9 cellular contexts compared by ENCODE assay signal in genomic region chr5:88674262-88675158, GRCh38.
A peak's percentile ranks its signal among the peaks of the same experiment; 100 is the strongest.
DNase-seq lines count a peak whose midpoint lies in the region; FAIRE-seq and TF ChIP-seq lines count a peak whose summit lies in the region.
"Had no signal": no experiment of that assay in that cellular context is flagged by ENCODE, and none has a peak within 500 bp of the region (broad histone marks: within the 10 kb centered on the region; RNA-seq: fewer than 3 reads in every experiment).

No MANE protein-coding gene starts in this region.

- H3K4me3 Mint-ChIP-seq in activated naive CD4-positive, alpha-beta T cell treated with anti-CD3 and anti-CD28 coated beads, Interleukin-2, amount 10 ng/mL, durations not matched to agents 7 days and 5 days = peak overlapping the region; percentile 59
- H3K4me3 Mint-ChIP-seq in progenitor cell of endocrine pancreas (ENCODE audit: low read depth) = peak overlapping the region; percentile 68

- FAIRE-seq in D721Med (lab: Jason Lieb, UNC) = no peak
- FAIRE-seq: islet of Langerhans had no signal

- CTCF ChIA-PET in activated naive CD4-positive, alpha-beta T cell treated with anti-CD3 and anti-CD28 coated beads, Interleukin-2, amount 10 ng/mL, durations not matched to agents 7 days and 5 days (lab: Charles Lee) = interaction anchor here (1.5 to 2.2 kb wide), 2 partner anchors 9 to 16 kb away, joined by 5 to 13 read pairs; no protein-coding TSS in a partner anchor

- H3K4me1 Mint-ChIP-seq in activated naive CD4-positive, alpha-beta T cell treated with anti-CD3 and anti-CD28 coated beads, Interleukin-2, amount 10 ng/mL, durations not matched to agents 7 days and 5 days = peaks cover 32% of the 10 kb centered on the region
- H3K4me1 Mint-ChIP-seq in progenitor cell of endocrine pancreas (ENCODE audit: low read depth) = peaks cover 11% of the 10 kb centered on the region

- H3K27ac Mint-ChIP-seq in activated naive CD4-positive, alpha-beta T cell treated with anti-CD3 and anti-CD28 coated beads, Interleukin-2, amount 10 ng/mL, durations not matched to agents 7 days and 5 days = peak overlapping the region; percentile 84
- H3K27ac Mint-ChIP-seq in progenitor cell of endocrine pancreas = no peak overlapping the region

- peaks cover 88% of the 10 kb centered on the region for H3K27me3 Mint-ChIP-seq in activated naive CD4-positive, alpha-beta T cell treated with anti-CD3 and anti-CD28 coated beads, Interleukin-2, amount 10 ng/mL, durations not matched to agents 7 days and 5 days
- H3K27me3 Mint-ChIP-seq in progenitor cell of endocrine pancreas = peaks cover 97% of the 10 kb centered on the region

- H3K9me3 Mint-ChIP-seq in activated naive CD4-positive, alpha-beta T cell treated with anti-CD3 and anti-CD28 coated beads, Interleukin-2, amount 10 ng/mL, durations not matched to agents 7 days and 5 days = peaks cover 6% of the 10 kb centered on the region
- no peaks in the 10 kb centered on the region for H3K9me3 Mint-ChIP-seq in progenitor cell of endocrine pancreas (ENCODE audit: low read depth)

- peaks cover 9% of the 10 kb centered on the region for H3K36me3 Mint-ChIP-seq in activated naive CD4-positive, alpha-beta T cell treated with anti-CD3 and anti-CD28 coated beads, Interleukin-2, amount 10 ng/mL, durations not matched to agents 7 days and 5 days
- H3K36me3 Mint-ChIP-seq in progenitor cell of endocrine pancreas (ENCODE audit: insufficient read depth) = no peaks in the 10 kb centered on the region

- DNase-seq in activated naive CD4-positive, alpha-beta T cell treated with anti-CD3 and anti-CD28 coated beads, Interleukin-2, amount 10 ng/mL, durations not matched to agents 7 days and 5 days = peak; percentile 55
- DNase-seq in activated naive CD4-positive, alpha-beta T cell treated with Interleukin-2 at 50 U/mL for 16 hours = no peak
- DNase-seq in HFF-Myc (ENCODE audit: extremely low read depth, low read depth) = no peak
- DNase-seq in NCI-H1092 (lab: John Stamatoyannopoulos, UW) = peak; percentile 47
- peak; percentile 76 to 96 (median 89) for DNase-seq in head of caudate nucleus
- DNase-seq in progenitor cell of endocrine pancreas (ENCODE audit: low spot score, unreplicated experiment) = no peak
- DNase-seq in D721Med (ENCODE audit: insufficient read length, low spot score) = no peak

- intact Hi-C loops in head of caudate nucleus (cut with DNase I) = loop anchor here (5.0 to 10.0 kb wide), 4 partner anchors 120 to 532 kb away; no protein-coding TSS in a partner anchor

- TF ChIP-seq CTCF in HFF-Myc (IDR thresholded peaks at IDR 0.05; ENCODE audit: low read depth, low read length, missing control alignments) = no peak
- no peak for TF ChIP-seq CTCF in WI38 (IDR thresholded peaks at IDR 0.05; ENCODE audit: low read depth, low read length)
- no peak for TF ChIP-seq CTCF in progenitor cell of endocrine pancreas (IDR thresholded peaks at IDR 0.05; ENCODE audit: unreplicated experiment)
- TF ChIP-seq CTCF in D721Med (IDR thresholded peaks at IDR 0.05; ENCODE audit: insufficient read depth, missing control alignments) = no peak

- H3K4me3 ChIP-seq in HFF-Myc (replicated peaks; ENCODE audit: low read depth, low read length) = peak overlapping the region; percentile 9
- peak overlapping the region; percentile 33 for H3K4me3 ChIP-seq in WI38 (ENCODE audit: low read depth, low read length)

Comparison
In these comparisons a context has a peak if more than half of its experiments do, and no peak if none do; other contexts are left out.
1. DNase-seq: peak in activated naive CD4-positive, alpha-beta T cell treated with anti-CD3 and anti-CD28 coated beads, Interleukin-2, amount 10 ng/mL, durations not matched to agents 7 days and 5 days (single experiment), NCI-H1092 (single experiment) and head of caudate nucleus (42 of 42); none in activated naive CD4-positive, alpha-beta T cell treated with Interleukin-2 at 50 U/mL for 16 hours (single experiment), HFF-Myc (single experiment), progenitor cell of endocrine pancreas (single experiment) and D721Med (single experiment).